Comparison of ENCODE assay signal across 8 cellular contexts in the genomic region with DNA sequence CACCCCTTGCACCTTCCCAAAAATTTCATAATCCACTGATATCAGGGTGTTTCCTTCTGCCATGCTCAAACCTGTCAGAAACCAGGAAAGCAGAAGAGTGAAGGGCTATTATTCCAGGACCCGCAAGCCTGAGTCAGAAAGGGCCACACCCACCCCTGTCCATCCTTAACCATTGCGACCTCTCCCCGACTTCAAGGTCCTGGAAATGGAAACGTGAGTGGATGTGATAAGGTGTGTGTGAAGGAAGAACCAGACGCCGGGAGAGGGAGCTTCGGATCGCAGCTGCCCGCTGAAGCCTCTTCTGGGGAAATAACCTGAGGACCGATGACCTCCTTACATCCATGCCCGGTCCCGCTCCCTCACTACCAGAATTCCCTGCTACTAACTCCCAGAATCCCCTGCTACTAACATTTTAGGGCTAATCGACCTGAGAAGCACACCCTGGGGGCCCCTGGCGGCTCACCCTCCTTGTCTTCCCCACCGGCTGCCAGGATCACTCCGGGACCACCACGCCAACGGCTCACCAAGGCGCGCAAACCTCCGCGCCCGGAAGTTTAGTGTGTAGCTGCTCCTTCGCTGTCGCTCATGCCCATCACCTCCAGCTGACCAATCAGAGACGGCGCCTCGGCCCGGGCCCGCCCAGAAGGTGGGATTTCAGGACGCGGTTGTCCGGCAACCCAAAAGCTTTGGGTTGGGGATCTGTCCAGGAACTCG. TPM values are rescaled to one million over a fixed set of nuclear protein-coding genes. Genes with fewer than 3 reads are reported as not detected.
DNase-seq lines count a peak whose midpoint lies in the region; ATAC-seq and TF ChIP-seq lines count a peak whose summit lies in the region.

Gene ACYP1, minus strand, starts transcription at position 534 of the 714 bp plus-strand sequence. Its CDS starts 471 bp downstream, at position 63.

- WGBS in SK-N-SH (ENCODE audit: low lambda C conversion rate), result 0% methylated on average over 17 of the region's 34 CpGs
- WGBS in testis, 2 donors, result 0% methylated on average over 8 to 34 of the region's 34 CpGs

- peak within 1 kb of the TSS; percentile 92 for H3K4me2 ChIP-seq in SK-N-SH

- H3K9me2 ChIP-seq in SK-N-SH, result no peaks in the 10 kb centered on the region

- TF ChIP-seq CTCF in GM10248 (IDR thresholded peaks at IDR 0.05; ENCODE audit: control extremely low read depth, extremely low read depth, low read depth, missing control alignments), result no peak
- 0 out of 2 replicates have a peak, but pooled peaks have one; percentile 7 for TF ChIP-seq CTCF in SK-N-SH (IDR thresholded peaks at IDR 0.05)
- TF ChIP-seq CTCF in omental fat pad (IDR thresholded peaks at IDR 0.05), result no peak
- TF ChIP-seq CTCF in testis (IDR thresholded peaks at IDR 0.05), result no peak

- POLR2A ChIA-PET in GM10248 (lab: Yijun Ruan, JAX), result interaction anchor here (0.6 kb wide), 1 partner anchor 12 kb away, joined by 3 read pairs; no protein-coding TSS in a partner anchor
- POLR2A ChIA-PET in SK-N-SH (lab: Yijun Ruan, JAX), result interaction anchor here (1.0 kb wide), 2 partner anchors 108 to 110 kb away, joined by 3 read pairs; partner anchors contain the start of gene PGF

- H3F3A ChIP-seq in SK-N-SH (replicated peaks; ENCODE audit: insufficient read depth), result peaks cover 23% of the 10 kb centered on the region

- H3K4me1 ChIP-seq in SK-N-SH (ENCODE audit: control insufficient read depth in 1 of 2, insufficient read depth in 2 of 2, low read depth in 1 of 2, low read length in 1 of 2) (peaks cover 0 to 8% of the 10 kb centered on the region in 2 experiments; a peak in 1 of 4 replicates), testis (peaks cover 8% of the 10 kb centered on the region)

- H3K36me3 ChIP-seq in SK-N-SH (replicated peaks in 1 of 2; ENCODE audit: control insufficient read depth in 1 of 2, insufficient read depth in 2 of 2, low read length in 1 of 2) (peaks cover 0 to 13% of the 10 kb centered on the region in 2 experiments), testis (ENCODE audit: low read depth, missing control alignments) (no peaks in the 10 kb centered on the region)

- H3K9ac ChIP-seq in SK-N-SH, result peak within 1 kb of the TSS; percentile 69

- CTCF ChIA-PET in GM10248 (lab: Yijun Ruan, JAX), result interaction anchor here (0.9 to 5.2 kb wide), 8 partner anchors 10 to 241 kb away, joined by 3 to 27 read pairs (median 7); no protein-coding TSS in a partner anchor
- CTCF ChIA-PET in SK-N-SH (lab: Yijun Ruan, JAX), result interaction anchor here (0.9 to 5.6 kb wide), 11 partner anchors 8 to 202 kb away, joined by 3 to 26 read pairs (median 4); partner anchors contain the start of gene MLH3

- DNase-seq in GM10248 (ENCODE audit: extremely low spot score) (peak; percentile 96), NCI-H1092 (lab: John Stamatoyannopoulos, UW) (peak; percentile 87), SK-N-SH (peak; percentile 93), germinal center (ENCODE audit: low spot score) (peak; percentile 94), omental fat pad (ENCODE audit: low spot score) (peak; percentile 84), testis (peak; percentile 96)
- peak; percentile 89 for DNase-seq in activated naive CD4-positive, alpha-beta T cell treated with anti-CD3 and anti-CD28 coated beads, Interleukin-2, amount 50 U/mL, for 16 hours

- intact Hi-C loops in testis (cut with DNase I; ENCODE audit: low total_unique reads), result loop anchor here (10.0 kb wide), 1 partner anchor 119 kb away; no protein-coding TSS in a partner anchor

- TF ChIP-seq POLR2A in testis (IDR thresholded peaks at IDR 0.05), result no peak

- H2AFZ ChIP-seq in SK-N-SH (ENCODE audit: low read depth), result peak within 1 kb of the TSS; percentile 75

- TF ChIP-seq RAD21 in SK-N-SH (IDR thresholded peaks at IDR 0.05; ENCODE audit: low read length), result no peak

- H3K4me3 ChIP-seq in SK-N-SH (ENCODE audit: low read depth in 2 of 2, low read length in 1 of 2) (peak within 1 kb of the TSS; percentile 71 to 78), testis (peak within 1 kb of the TSS; percentile 72 to 77)

- H3K9me3 ChIP-seq in SK-N-SH (0 out of 2 replicates have a peak, but pooled peaks cover 5% of the 10 kb centered on the region), testis (no peaks in the 10 kb centered on the region)

- ATAC-seq in HG02610 (IDR thresholded peaks at IDR 0.05; ENCODE audit: unreplicated experiment), result peak; percentile 99
- peak; percentile 94 for ATAC-seq in omental fat pad (ENCODE audit: low FRiP score)

- peaks cover 56% of the 10 kb centered on the region for H3K79me2 ChIP-seq in SK-N-SH (ENCODE audit: insufficient read depth)

- no peaks in the 10 kb centered on the region for H3K27me3 ChIP-seq in SK-N-SH (ENCODE audit: insufficient read depth)
- no peaks in the 10 kb centered on the region for H3K27me3 ChIP-seq in testis

- no peaks in the 10 kb centered on the region for H4K20me1 ChIP-seq in SK-N-SH (ENCODE audit: insufficient read depth)

- TF ChIP-seq EP300 in SK-N-SH (IDR thresholded peaks at IDR 0.05; ENCODE audit: borderline replicate concordance in 1 of 2, low read depth in 1 of 2, low read length in 1 of 2), result no peak

- H3K27ac ChIP-seq in SK-N-SH (ENCODE audit: low read depth in 2 of 2, low read length in 1 of 2), result peak within 1 kb of the TSS; percentile 10 to 67; a peak in 3 of 4 replicates
- H3K27ac ChIP-seq in testis, result peak within 1 kb of the TSS in 1 of 2 donors; percentile 36

TF ChIP-seq in SK-N-SH, 30 proteins besides CTCF, POLR2A, EP300 and RAD21 (continues in another document):
- no peak for TF ChIP-seq SMC3 (IDR thresholded peaks at IDR 0.05; ENCODE audit: low read depth, low read length)
- TF ChIP-seq, protein P1, sequence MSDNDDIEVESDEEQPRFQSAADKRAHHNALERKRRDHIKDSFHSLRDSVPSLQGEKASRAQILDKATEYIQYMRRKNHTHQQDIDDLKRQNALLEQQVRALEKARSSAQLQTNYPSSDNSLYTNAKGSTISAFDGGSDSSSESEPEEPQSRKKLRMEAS (IDR thresholded peaks at IDR 0.05; ENCODE audit: low read depth), result peak; percentile 69
- TF ChIP-seq ZBTB33 (IDR thresholded peaks at IDR 0.05; ENCODE audit: borderline replicate concordance, low read depth), result no peak
- TF ChIP-seq RCOR1 (IDR thresholded peaks at IDR 0.05; ENCODE audit: low read length), result no peak
- peak; percentile 52 for TF ChIP-seq TAF1 (IDR thresholded peaks at IDR 0.05; ENCODE audit: borderline replicate concordance, low read depth, low read length)
- TF ChIP-seq PBX3 (IDR thresholded peaks at IDR 0.05), result peak; percentile 99
- TF ChIP-seq, protein P2, sequence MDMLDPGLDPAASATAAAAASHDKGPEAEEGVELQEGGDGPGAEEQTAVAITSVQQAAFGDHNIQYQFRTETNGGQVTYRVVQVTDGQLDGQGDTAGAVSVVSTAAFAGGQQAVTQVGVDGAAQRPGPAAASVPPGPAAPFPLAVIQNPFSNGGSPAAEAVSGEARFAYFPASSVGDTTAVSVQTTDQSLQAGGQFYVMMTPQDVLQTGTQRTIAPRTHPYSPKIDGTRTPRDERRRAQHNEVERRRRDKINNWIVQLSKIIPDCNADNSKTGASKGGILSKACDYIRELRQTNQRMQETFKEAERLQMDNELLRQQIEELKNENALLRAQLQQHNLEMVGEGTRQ (IDR thresholded peaks at IDR 0.05; ENCODE audit: borderline replicate concordance, low read depth, low read length), result no peak
- TF ChIP-seq JUND (IDR thresholded peaks at IDR 0.05), result no peak
- TF ChIP-seq RXRA (IDR thresholded peaks at IDR 0.05; ENCODE audit: borderline replicate concordance, low read depth), result no peak
- peak; percentile 76; the same call in 1 of the 2 replicates for TF ChIP-seq POLR2AphosphoS5 (IDR thresholded peaks at IDR 0.05; ENCODE audit: low read depth, low read length)
- no peak for TF ChIP-seq NFIC (IDR thresholded peaks at IDR 0.05; ENCODE audit: borderline replicate concordance)
- peak; percentile 74 for TF ChIP-seq CHD2 (IDR thresholded peaks at IDR 0.05; ENCODE audit: low read length, partially characterized antibody)
- TF ChIP-seq TEAD4 (IDR thresholded peaks at IDR 0.05; ENCODE audit: borderline replicate concordance, insufficient read depth), result no peak
- no peak for TF ChIP-seq TCF12 (IDR thresholded peaks at IDR 0.05)
- TF ChIP-seq GATA2 (CRISPR knock-in tag; IDR thresholded peaks at IDR 0.05), result no peak
- TF ChIP-seq SIN3A (IDR thresholded peaks at IDR 0.05; ENCODE audit: borderline replicate concordance, low read depth, low read length), result 0 out of 2 replicates have a peak, but pooled peaks have one; percentile 46
- peak; percentile 76; the same call in 1 of the 2 replicates for TF ChIP-seq MXI1 (IDR thresholded peaks at IDR 0.05; ENCODE audit: low read depth, low read length)
- no peak for TF ChIP-seq EZH2phosphoT487 (IDR thresholded peaks at IDR 0.05; ENCODE audit: borderline replicate concordance, low read depth)

RNA-seq across cellular contexts. Expression of gene ACYP1, which starts in this region (rescaled TPM):
- polyA plus RNA-seq in SK-N-SH (2012; rRNA removed) (53.5 and 70.1 TPM in 2 replicates), testis (ENCODE audit: insufficient read depth, low read depth, low replicate concordance) (38.8 TPM)
- 86.5 and 95.9 TPM in 2 replicates for polyA plus RNA-seq in SK-N-SH (2012; cell fraction: cytosol; rRNA removed)
- 26.7 and 40.9 TPM in 2 replicates for polyA plus RNA-seq in SK-N-SH (2012; cell fraction: nucleus; rRNA removed)
- total RNA-seq in omental fat pad (10 to 100 TPM; 10.7 to 17.0 (median 13.2) TPM), testis (10 to 100 TPM; 20.1 to 24.4 TPM)
